In genomic region chr6:89260832-89261231, GRCh38 we compare ENCODE assay signal across 12 cellular contexts. TPM values are rescaled to one million over a fixed set of nuclear protein-coding genes. Genes with fewer than 3 reads are reported as not detected.
A peak's percentile ranks its signal among the peaks of the same experiment; 100 is the strongest.
DNase-seq lines count a peak whose midpoint lies in the region; ATAC-seq and TF ChIP-seq lines count a peak whose summit lies in the region.
"Had no signal": no experiment of that assay in that cellular context is flagged by ENCODE, and none has a peak within 500 bp of the region (broad histone marks: within the 10 kb centered on the region; RNA-seq: fewer than 3 reads in every experiment).

No MANE protein-coding gene starts in this region.

- H3K27ac Mint-ChIP-seq in activated CD8-positive, alpha-beta memory T cell treated with anti-CD3 and anti-CD28 coated beads, Interleukin-2, amount 10 ng/mL, durations not matched to agents 7 days and 5 days = no peak overlapping the region
- no peak overlapping the region for H3K27ac Mint-ChIP-seq in Caco-2 (ENCODE audit: unreplicated experiment)

- H3K4me3 ChIP-seq in NB4 (ENCODE audit: low read depth, low read length) (no peak overlapping the region), parathyroid adenoma (ENCODE audit: low read depth, low read length) (no peak overlapping the region), mesendoderm (ENCODE audit: low read length) (no peak overlapping the region), Caco-2 (ENCODE audit: low read depth, low read length) (no peak overlapping the region)
- H3K4me3 ChIP-seq: suprapubic skin had no signal

- no peaks in the 10 kb centered on the region for H3K36me3 ChIP-seq in parathyroid adenoma (ENCODE audit: control insufficient read depth, insufficient read depth, low read length)
- no peaks in the 10 kb centered on the region for H3K36me3 ChIP-seq in mesendoderm (ENCODE audit: control insufficient read depth, insufficient read depth, low read length)
- no peaks in the 10 kb centered on the region for H3K36me3 ChIP-seq in Caco-2 (ENCODE audit: control insufficient read depth, insufficient read depth, low read length)
- H3K36me3 ChIP-seq: BE2C, suprapubic skin had no signal

- no CpG with 5 or more reads among the region's 5 CpGs for WGBS in mesendoderm (ENCODE audit: extremely low coverage, insufficient coverage, low lambda C conversion rate)

- no peak overlapping the region for H2BK5ac ChIP-seq in mesendoderm (ENCODE audit: low read length)

- H3K4me2 ChIP-seq in parathyroid adenoma (ENCODE audit: low read length) = no peak overlapping the region
- no peak overlapping the region for H3K4me2 ChIP-seq in mesendoderm (ENCODE audit: low read length)
- H3K4me2 ChIP-seq: KMS-11 had no signal

- no peak overlapping the region for H2AK5ac ChIP-seq in mesendoderm (ENCODE audit: low read length)

- H3K4me1 ChIP-seq in parathyroid adenoma = no peaks in the 10 kb centered on the region
- H3K4me1 ChIP-seq in mesendoderm (ENCODE audit: control insufficient read depth, low read depth, low read length) = no peaks in the 10 kb centered on the region
- H3K4me1 ChIP-seq in Caco-2 = no peaks in the 10 kb centered on the region
- H3K4me1 ChIP-seq: BE2C, suprapubic skin had no signal

- H3K4me3 Mint-ChIP-seq in activated CD8-positive, alpha-beta memory T cell treated with anti-CD3 and anti-CD28 coated beads, Interleukin-2, amount 10 ng/mL, durations not matched to agents 7 days and 5 days = no peak overlapping the region
- H3K4me3 Mint-ChIP-seq in Caco-2 (ENCODE audit: unreplicated experiment) = no peak overlapping the region

- H3K9ac ChIP-seq in parathyroid adenoma (no peak overlapping the region), mesendoderm (ENCODE audit: low read length) (no peak overlapping the region)
- H3K9ac ChIP-seq: KMS-11 had no signal

- no peak overlapping the region for H3K18ac ChIP-seq in mesendoderm (ENCODE audit: low read length)

- intact Hi-C loops in Caco-2 (cut with micrococcal nuclease; ENCODE audit: unreplicated experiment) = no loop called here

- no peak overlapping the region for H2BK15ac ChIP-seq in mesendoderm (replicated peaks; ENCODE audit: low read depth)

- H3K27ac ChIP-seq in parathyroid adenoma (no peak overlapping the region), mesendoderm (ENCODE audit: low read depth, low read length) (no peak overlapping the region)
- H3K27ac ChIP-seq: KMS-11, suprapubic skin had no signal

- no peak overlapping the region for H3K56ac ChIP-seq in mesendoderm (ENCODE audit: low read length)

- H3K79me1 ChIP-seq in mesendoderm (ENCODE audit: low read length) = no peaks in the 10 kb centered on the region

- peak; percentile 31 for DNase-seq in activated CD8-positive, alpha-beta memory T cell treated with anti-CD3 and anti-CD28 coated beads, Interleukin-2, amount 10 ng/mL, durations not matched to agents 7 days and 5 days
- DNase-seq in activated CD8-positive, alpha-beta memory T cell treated with anti-CD3 and anti-CD28 coated beads, Interleukin-2, amount 50 U/mL, for 48 hours = no peak
- DNase-seq in NB4 (ENCODE audit: low read depth) (peak; percentile 45), SK-N-DZ (ENCODE audit: low spot score) (peak; percentile 22), mesendoderm (no peak), Caco-2 (no peak)
- no peak for DNase-seq in stimulated activated CD8-positive, alpha-beta memory T cell treated with anti-CD3 and anti-CD28 coated beads, Interleukin-4, amount 100 ng/mL, for 48 hours
- DNase-seq: BE2C, hippocampal formation had no signal

- H3K79me2 ChIP-seq in parathyroid adenoma (no peaks in the 10 kb centered on the region), mesendoderm (ENCODE audit: control insufficient read depth, insufficient read depth, low read length) (no peaks in the 10 kb centered on the region)

- H3K23ac ChIP-seq in mesendoderm (ENCODE audit: low read length) = no peak overlapping the region

- CTCF ChIA-PET in activated CD8-positive, alpha-beta memory T cell treated with anti-CD3 and anti-CD28 coated beads, Interleukin-2, amount 10 ng/mL, durations not matched to agents 7 days and 5 days (lab: Charles Lee) = interaction anchor here (1.0 kb wide), 1 partner anchor 17 kb away, joined by 4 read pairs; no protein-coding TSS in a partner anchor
- CTCF ChIA-PET in Caco-2 (lab: Charles Lee) = no interaction called here

- no peaks in the 10 kb centered on the region for H3K36me3 Mint-ChIP-seq in activated CD8-positive, alpha-beta memory T cell treated with anti-CD3 and anti-CD28 coated beads, Interleukin-2, amount 10 ng/mL, durations not matched to agents 7 days and 5 days
- no peaks in the 10 kb centered on the region for H3K36me3 Mint-ChIP-seq in Caco-2 (ENCODE audit: insufficient read depth, unreplicated experiment)

- H3K27me3 Mint-ChIP-seq in activated CD8-positive, alpha-beta memory T cell treated with anti-CD3 and anti-CD28 coated beads, Interleukin-2, amount 10 ng/mL, durations not matched to agents 7 days and 5 days = peaks cover 3% of the 10 kb centered on the region
- no peaks in the 10 kb centered on the region for H3K27me3 Mint-ChIP-seq in Caco-2 (ENCODE audit: insufficient read depth, unreplicated experiment)

- no peak for TF ChIP-seq CTCF in NB4 (IDR thresholded peaks at IDR 0.05; ENCODE audit: low read depth, low read length)
- TF ChIP-seq CTCF in parathyroid adenoma (IDR thresholded peaks at IDR 0.05) = no peak
- no peak for TF ChIP-seq CTCF in Caco-2 (IDR thresholded peaks at IDR 0.05; ENCODE audit: insufficient read depth in 1 of 2, low read depth in 1 of 2, low read length in 1 of 2, severe bottlenecking in 1 of 2, unreplicated experiment in 1 of 2)

- no peak overlapping the region for H4K8ac ChIP-seq in mesendoderm (ENCODE audit: low read depth, low read length)

- H3K9me3 ChIP-seq in parathyroid adenoma (ENCODE audit: control insufficient read depth, low read length) = no peaks in the 10 kb centered on the region
- no peaks in the 10 kb centered on the region for H3K9me3 ChIP-seq in Caco-2
- H3K9me3 ChIP-seq: BE2C, suprapubic skin had no signal

- POLR2A ChIA-PET in Caco-2 (lab: Charles Lee) = no interaction called here

- H4K5ac ChIP-seq in mesendoderm (ENCODE audit: low read length) = no peak overlapping the region

- BruUV-seq in Caco-2 (replicated peaks; lab: Mats Ljungman, UMichigan) = no TSS peak

- H3K9me3 Mint-ChIP-seq in activated CD8-positive, alpha-beta memory T cell treated with anti-CD3 and anti-CD28 coated beads, Interleukin-2, amount 10 ng/mL, durations not matched to agents 7 days and 5 days (ENCODE audit: low read depth) = no peaks in the 10 kb centered on the region
- H3K9me3 Mint-ChIP-seq in Caco-2 (ENCODE audit: unreplicated experiment) = no peaks in the 10 kb centered on the region

- H3K27me3 ChIP-seq in parathyroid adenoma (ENCODE audit: control insufficient read depth, insufficient read depth, low read length) = no peaks in the 10 kb centered on the region
- no peaks in the 10 kb centered on the region for H3K27me3 ChIP-seq in mesendoderm (ENCODE audit: insufficient read depth, low read length, poor library complexity)
- H3K27me3 ChIP-seq in Caco-2 (replicated peaks; ENCODE audit: control insufficient read depth, insufficient read depth, low read length) = no peaks in the 10 kb centered on the region
- H3K27me3 ChIP-seq: BE2C, suprapubic skin had no signal

- TF ChIP-seq POLR2A in NB4 (IDR thresholded peaks at IDR 0.05; ENCODE audit: extremely low read depth, insufficient read length) = no peak

- no peak for ATAC-seq in activated CD8-positive, alpha-beta memory T cell treated with anti-CD3 and anti-CD28 coated beads, Interleukin-2, amount 10 ng/mL, durations not matched to agents 7 days and 5 days

- no peak overlapping the region for H2BK120ac ChIP-seq in mesendoderm (ENCODE audit: low read depth, low read length)

- peak overlapping the region; percentile 45 for H2AFZ ChIP-seq in parathyroid adenoma

- no peak overlapping the region for H3K4ac ChIP-seq in mesendoderm (ENCODE audit: low read depth, low read length)

- H3K4me1 Mint-ChIP-seq in activated CD8-positive, alpha-beta memory T cell treated with anti-CD3 and anti-CD28 coated beads, Interleukin-2, amount 10 ng/mL, durations not matched to agents 7 days and 5 days = no peaks in the 10 kb centered on the region
- H3K4me1 Mint-ChIP-seq in Caco-2 (ENCODE audit: low read depth, unreplicated experiment) = no peaks in the 10 kb centered on the region

RNA-seq across cellular contexts. Expression of gene GABRR1, which starts 43.7 kb away (rescaled TPM):
- not detected for total RNA-seq in activated CD8-positive, alpha-beta memory T cell treated with anti-CD3 and anti-CD28 coated beads, Interleukin-2, amount 10 ng/mL, durations not matched to agents 7 days and 5 days
- polyA plus RNA-seq in SK-N-DZ (2014; cell fraction: cytosol; rRNA removed) = not detected in 2 replicates
- not detected in 2 replicates for polyA plus RNA-seq in SK-N-DZ (2014; cell fraction: nucleus; rRNA removed)
- 0.35 TPM for polyA plus RNA-seq in mesendoderm (2013, experiment 1 of 2)
- 0.34 TPM for polyA plus RNA-seq in mesendoderm (2013, experiment 2 of 2)
- 0.12 and 0.43 TPM in 2 replicates for total RNA-seq in Caco-2 (2022)

RNA-seq across cellular contexts. Expression of gene GABRR2, which starts 54.3 kb away (rescaled TPM):
- 1 to 10 TPM in 1 of 2 experiments, under 1 TPM in 1; 0.67 to 1.0 TPM for total RNA-seq in activated CD8-positive, alpha-beta memory T cell treated with anti-CD3 and anti-CD28 coated beads, Interleukin-2, amount 10 ng/mL, durations not matched to agents 7 days and 5 days
- not detected in 2 replicates for polyA plus RNA-seq in SK-N-DZ (2014; cell fraction: cytosol; rRNA removed)
- polyA plus RNA-seq in SK-N-DZ (2014; cell fraction: nucleus; rRNA removed) = 0.19 and 0.57 TPM in 2 replicates
- 0.04 TPM for polyA plus RNA-seq in mesendoderm (2013, experiment 1 of 2)
- polyA plus RNA-seq in mesendoderm (2013, experiment 2 of 2) = 0.03 TPM
- total RNA-seq in Caco-2 (2022) = 0.29 TPM in 1 of 2 replicates, not detected in the other

Comparison
In these comparisons a context has a peak if more than half of its experiments do, and no peak if none do; other contexts are left out.
1. DNase-seq: peak in activated CD8-positive, alpha-beta memory T cell treated with anti-CD3 and anti-CD28 coated beads, Interleukin-2, amount 10 ng/mL, durations not matched to agents 7 days and 5 days (single experiment), NB4 (single experiment) and SK-N-DZ (single experiment); none in activated CD8-positive, alpha-beta memory T cell treated with anti-CD3 and anti-CD28 coated beads, Interleukin-2, amount 50 U/mL, for 48 hours (single experiment), stimulated activated CD8-positive, alpha-beta memory T cell treated with anti-CD3 and anti-CD28 coated beads, Interleukin-4, amount 100 ng/mL, for 48 hours (single experiment), mesendoderm (single experiment) and Caco-2 (0 of 2).